In genomic region chr20:54456423-54456822, GRCh38 we compare ENCODE assay signal across 22 cellular contexts. TPM values are rescaled to one million over a fixed set of nuclear protein-coding genes. Genes with fewer than 3 reads are reported as not detected.
DNase-seq lines count a peak whose midpoint lies in the region; ATAC-seq and TF ChIP-seq lines count a peak whose summit lies in the region.
"Had no signal": no experiment of that assay in that cellular context is flagged by ENCODE, and none has a peak within 500 bp of the region (broad histone marks: within the 10 kb centered on the region; RNA-seq: fewer than 3 reads in every experiment).

No MANE protein-coding gene starts in this region.

- BruUV-seq in PC-3 (replicated peaks; lab: Mats Ljungman, UMichigan), result no TSS peak

- ATAC-seq in PC-3, result no peak
- ATAC-seq: CD8-positive, alpha-beta T cell; GM12878 had no signal

- peaks cover 25% of the 10 kb centered on the region for H3K27me3 ChIP-seq in PC-3 (ENCODE audit: low read length)
- H3K27me3 ChIP-seq: BLaER1 treated with 17β-estradiol and CSF1 and Interleukin-3, amounts not matched to agents 10 nM and 100 nM had no signal

- no peaks in the 10 kb centered on the region for H3K36me3 ChIP-seq in PC-3 (ENCODE audit: low read depth, low read length)
- H3K36me3 ChIP-seq: BLaER1 treated with 17β-estradiol and CSF1 and Interleukin-3, amounts not matched to agents 10 nM and 100 nM had no signal

- H3K9me2 ChIP-seq in PC-3 (replicated peaks; ENCODE audit: low read length), result no peaks in the 10 kb centered on the region

- POLR2A ChIA-PET in PC-3 (lab: Charles Lee; ENCODE audit: unreplicated experiment), result no interaction called here

- no peak overlapping the region for H2AFZ ChIP-seq in PC-3 (ENCODE audit: low read length)

- CTCF ChIA-PET in PC-3 (lab: Charles Lee), result no interaction called here

- no peak overlapping the region for H3K4me3 ChIP-seq in LNCaP clone FGC (ENCODE audit: low read depth, low read length)
- no peak overlapping the region for H3K4me3 ChIP-seq in PC-3 (ENCODE audit: low read length)
- H3K4me3 ChIP-seq: BLaER1 treated with 17β-estradiol and CSF1 and Interleukin-3, amounts not matched to agents 10 nM and 100 nM; GM12878 had no signal

- TF ChIP-seq CTCF in LNCaP clone FGC (IDR thresholded peaks at IDR 0.05; ENCODE audit: control insufficient read depth, extremely low read depth, insufficient read depth), result no peak
- no peak for TF ChIP-seq CTCF in PC-3 (conservative IDR thresholded peaks at IDR 0.05; ENCODE audit: low read depth, low read length)
- TF ChIP-seq CTCF in subcutaneous adipose tissue (IDR thresholded peaks at IDR 0.05; ENCODE audit: low read depth), result peak; percentile 64

- no peaks in the 10 kb centered on the region for H4K20me1 ChIP-seq in PC-3 (ENCODE audit: low read length)
- H4K20me1 ChIP-seq: BLaER1 treated with 17β-estradiol and CSF1 and Interleukin-3, amounts not matched to agents 10 nM and 100 nM had no signal

- no peak overlapping the region for H3K9ac ChIP-seq in PC-3 (ENCODE audit: low read length)
- H3K9ac ChIP-seq: BLaER1 treated with 17β-estradiol and CSF1 and Interleukin-3, amounts not matched to agents 10 nM and 100 nM had no signal

- H3K27ac ChIP-seq in PC-3 (ENCODE audit: low read length), result no peak overlapping the region
- H3K27ac ChIP-seq: BLaER1 treated with 17β-estradiol and CSF1 and Interleukin-3, amounts not matched to agents 10 nM and 100 nM had no signal

- H3K79me2 ChIP-seq in PC-3 (ENCODE audit: low read length), result no peaks in the 10 kb centered on the region

- H3F3A ChIP-seq in PC-3 (ENCODE audit: low read length, unreplicated experiment), result no peaks in the 10 kb centered on the region

- no peak overlapping the region for H3K4me2 ChIP-seq in PC-3 (ENCODE audit: low read length)
- H3K4me2 ChIP-seq: BLaER1 treated with 17β-estradiol and CSF1 and Interleukin-3, amounts not matched to agents 10 nM and 100 nM had no signal

- no peaks in the 10 kb centered on the region for H3K9me3 ChIP-seq in PC-3 (ENCODE audit: low read length)

- peak; percentile 99 for DNase-seq in SIG-M5 treated with dmso at 0.1 percent for 504 hours (lab: John Stamatoyannopoulos, UW; ENCODE audit: unreplicated experiment)
- DNase-seq in SIG-M5 (lab: John Stamatoyannopoulos, UW), result no peak
- DNase-seq in LNCaP clone FGC (ENCODE audit: low read depth), result peak; percentile 8
- peak; percentile 31 for DNase-seq in PC-3
- no peak for DNase-seq in T-helper 9 cell
- DNase-seq in RPMI8226, result no peak
- DNase-seq in NCI-H2081 (lab: John Stamatoyannopoulos, UW), result no peak
- DNase-seq: CD8-positive, alpha-beta T cell; COR-L47; DMS 273 treated with DMSO at 0.1 percent for 48 hours; DMS53; DND-41; EL; H9; IMR-90 had no signal

- no peaks in the 10 kb centered on the region for H3K4me1 ChIP-seq in PC-3 (ENCODE audit: insufficient read depth, low read length)

- intact Hi-C loops in PC-3 (cut with micrococcal nuclease), result no loop called here

RNA-seq across cellular contexts. Expression of gene DOK5, which starts 19.0 kb away (rescaled TPM):
- total RNA-seq in PC-3 (2014; rRNA removed) (not detected in 2 replicates), subcutaneous adipose tissue (1 to 10 TPM in 2 of 4 donors, under 1 TPM in 2; 0.82 to 2.6 (median 1.7) TPM)
- total RNA-seq: A172; B cell; CD8-positive, alpha-beta T cell; G401; GM12878; HT-29 had no signal

Comparison
In these comparisons a context has a peak if more than half of its experiments do, and no peak if none do; other contexts are left out.
1. DNase-seq: peak in SIG-M5 treated with dmso at 0.1 percent for 504 hours (single experiment), LNCaP clone FGC (single experiment) and PC-3 (single experiment); none in SIG-M5 (single experiment), T-helper 9 cell (single experiment), RPMI8226 (single experiment) and NCI-H2081 (0 of 2).